In genomic region chr15:50450678-50451077, GRCh38 we compare ENCODE assay signal across 15 cellular contexts.
"Had no signal": no experiment of that assay in that cellular context is flagged by ENCODE, and none has a peak within 500 bp of the region (broad histone marks: within the 10 kb centered on the region; RNA-seq: fewer than 3 reads in every experiment).

No MANE protein-coding gene starts in this region.

- ATAC-seq: activated CD4-positive, CD25-positive, alpha-beta regulatory T cell treated with anti-CD3 and anti-CD28 coated beads, Interleukin-2, amount 50 U/mL, for 24 hours; activated CD8-positive, alpha-beta memory T cell treated with anti-CD3 and anti-CD28 coated beads, Interleukin-2, amount 10 ng/mL, durations not matched to agents 7 days and 5 days; left ventricle myocardium superior; T-helper 17 cell had no signal

- H3K4me3 ChIP-seq: hepatocyte, ovary, thyroid gland had no signal

- DNase-seq: activated CD8-positive, alpha-beta memory T cell treated with anti-CD3 and anti-CD28 coated beads, Interleukin-2, amount 10 ng/mL, durations not matched to agents 7 days and 5 days; activated effector memory CD4-positive, alpha-beta T cell treated with anti-CD3 and anti-CD28 coated beads, Interleukin-2, amount 50 U/mL, for 16 hours; activated naive CD8-positive, alpha-beta T cell treated with anti-CD3 and anti-CD28 coated beads for 36 hours; activated T-cell treated with anti-CD3 and anti-CD28 coated beads, Interleukin-2, amount 50 U/mL, for 24 hours; anterior cingulate cortex; cerebellar nuclear complex; erythroblast; kidney; left ventricle myocardium superior; ovary; stimulated activated CD4-positive, alpha-beta T cell treated with anti-CD3 and anti-CD28 coated beads, Interleukin-4, amount 100 ng/mL, for 4 hours; T-helper 17 cell; thyroid gland had no signal

- FAIRE-seq: kidney had no signal

- H3K9me3 ChIP-seq: ovary, thyroid gland had no signal

- H3K4me2 ChIP-seq: hepatocyte had no signal

- H3K4me1 ChIP-seq: thyroid gland had no signal

- H3K27ac ChIP-seq: hepatocyte, ovary, thyroid gland had no signal

- H2AFZ ChIP-seq: hepatocyte had no signal

- H3K36me3 ChIP-seq: ovary had no signal

- H3K27me3 ChIP-seq: hepatocyte, ovary, thyroid gland had no signal
